9 cellular contexts compared by ENCODE assay signal in genomic region chr19:1072371-1073015, GRCh38. TPM values are rescaled to one million over a fixed set of nuclear protein-coding genes. Genes with fewer than 3 reads are reported as not detected.
DNase-seq lines count a peak whose midpoint lies in the region; ATAC-seq, FAIRE-seq and TF ChIP-seq lines count a peak whose summit lies in the region.
"Had no signal": no experiment of that assay in that cellular context is flagged by ENCODE, and none has a peak within 500 bp of the region (broad histone marks: within the 10 kb centered on the region; RNA-seq: fewer than 3 reads in every experiment).

No MANE protein-coding gene starts in this region.

- BruUV-seq in HepG2 (replicated peaks; lab: Mats Ljungman, UMichigan) (no TSS peak), Calu3 (replicated peaks; lab: Mats Ljungman, UMichigan) (no TSS peak)

- no peak overlapping the region for H2AFZ ChIP-seq in HepG2 (ENCODE audit: low read length)

- H3K79me2 ChIP-seq in HepG2 (ENCODE audit: insufficient read depth, low read length) = no peaks in the 10 kb centered on the region

- no peak overlapping the region for H3K4me2 ChIP-seq in HepG2 (ENCODE audit: low read depth, low read length)

- peaks cover 3% of the 10 kb centered on the region; the same call in 1 of the 2 replicates for H4K20me1 ChIP-seq in HepG2 (ENCODE audit: insufficient read depth, low read length)

- POLR2A ChIA-PET in HepG2 (lab: Yijun Ruan, JAX) = no interaction called here

- H3K9me3 ChIP-seq in HepG2 (ENCODE audit: low read length) (no peaks in the 10 kb centered on the region), right lobe of liver (no peaks in the 10 kb centered on the region)

- 80% methylated on average over 9 of the region's 11 CpGs for WGBS in HepG2 (ENCODE audit: low lambda C conversion rate)
- 77% methylated on average over 6 of the region's 11 CpGs for WGBS in right lobe of liver (ENCODE audit: insufficient coverage, low coverage, low lambda C conversion rate, missing lambda C conversion rate)

- H3K4me3 Mint-ChIP-seq in type B pancreatic cell (peak overlapping the region; percentile 69), Calu3 (ENCODE audit: low read depth, unreplicated experiment) (no peak overlapping the region)

- H3K27me3 ChIP-seq in HepG2 (ENCODE audit: control insufficient read depth in 1 of 2, insufficient read depth in 2 of 2, low read length in 2 of 2) (no peaks in the 10 kb centered on the region), right lobe of liver (peaks cover 0 to 19% of the 10 kb centered on the region in 2 donors)

- TF ChIP-seq CTCF in HepG2 (CRISPR knock-in tag; IDR thresholded peaks at IDR 0.05) (no peak), right lobe of liver (IDR thresholded peaks at IDR 0.05) (no peak), type B pancreatic cell (conservative IDR thresholded peaks at IDR 0.05) (no peak), Calu3 (IDR thresholded peaks at IDR 0.05; ENCODE audit: unreplicated experiment) (no peak)

- FAIRE-seq in HepG2 (lab: Jason Lieb, UNC) = no peak
- FAIRE-seq: kidney had no signal

- H3K9ac ChIP-seq in HepG2 (ENCODE audit: insufficient read depth, low read depth, low read length) = no peak overlapping the region

- no peak for TF ChIP-seq POLR2A in HepG2 (IDR thresholded peaks at IDR 0.05; ENCODE audit: insufficient read depth in 1 of 2, low read depth in 2 of 2, low read length in 2 of 2)
- no peak for TF ChIP-seq POLR2A in right lobe of liver (IDR thresholded peaks at IDR 0.05)

- TF ChIP-seq RAD21 in HepG2 (CRISPR knock-in tag; IDR thresholded peaks at IDR 0.05) = no peak

- H3K27ac ChIP-seq in HepG2 (ENCODE audit: extremely low read length, insufficient read depth, low read length) (no peak overlapping the region), right lobe of liver (no peak overlapping the region)

- DNase-seq in HepG2 (ENCODE audit: low spot score) (no peak), right lobe of liver (no peak), type B pancreatic cell (ENCODE audit: extremely low spot score, unreplicated experiment) (no peak), Calu3 (no peak)
- DNase-seq: caudate nucleus; kidney; NCI-H187; nucleus accumbens; stimulated activated CD4-positive, alpha-beta T cell treated with anti-CD3 and anti-CD28 coated beads, Interleukin-1b, Interleukin-23, amount 100 ng/mL, for 48 hours had no signal

- intact Hi-C loops in HepG2 (cut with micrococcal nuclease; ENCODE audit: unreplicated experiment) = no loop called here
- intact Hi-C loops in right lobe of liver (cut with DNase I) = no loop called here
- intact Hi-C loops in Calu3 (cut with micrococcal nuclease; ENCODE audit: unreplicated experiment) = no loop called here

- no peaks in the 10 kb centered on the region; a peak in 1 of 5 replicates for H3K36me3 ChIP-seq in HepG2 (replicated peaks in 1 of 2; ENCODE audit: control insufficient read depth in 1 of 2, insufficient read depth in 2 of 2, low read length in 2 of 2)
- no peaks in the 10 kb centered on the region for H3K36me3 ChIP-seq in right lobe of liver

- ATAC-seq in HepG2 (no peak), right lobe of liver (no peak)

- H3K9me3 Mint-ChIP-seq in type B pancreatic cell (no peaks in the 10 kb centered on the region), Calu3 (ENCODE audit: low read depth, unreplicated experiment) (no peaks in the 10 kb centered on the region)

- TF ChIP-seq EP300 in HepG2 (IDR thresholded peaks at IDR 0.05; ENCODE audit: low read depth in 2 of 2, low read length in 2 of 2) (no peak), HepG2 (CRISPR knock-in tag; IDR thresholded peaks at IDR 0.05; ENCODE audit: borderline replicate concordance) (no peak)

- H3K4me1 Mint-ChIP-seq in type B pancreatic cell (ENCODE audit: unreplicated experiment) (peaks cover 5% of the 10 kb centered on the region), Calu3 (ENCODE audit: low read depth, unreplicated experiment) (no peaks in the 10 kb centered on the region)

- peaks cover 37% of the 10 kb centered on the region for H3K4me1 ChIP-seq in HepG2 (ENCODE audit: insufficient read depth, low read length)
- H3K4me1 ChIP-seq in right lobe of liver = peaks cover 0 to 15% (median 3%) of the 10 kb centered on the region in 4 donors

- CTCF ChIA-PET in HepG2 (lab: Yijun Ruan, JAX; ENCODE audit: low intra/inter-chr PET ratio, low total read pairs) (no interaction called here), Calu3 (lab: Charles Lee) (no interaction called here)

- H3K27me3 Mint-ChIP-seq in type B pancreatic cell = peaks cover 49% of the 10 kb centered on the region
- no peaks in the 10 kb centered on the region for H3K27me3 Mint-ChIP-seq in Calu3 (ENCODE audit: unreplicated experiment)

- H3K36me3 Mint-ChIP-seq in type B pancreatic cell = no peaks in the 10 kb centered on the region
- H3K36me3 Mint-ChIP-seq in Calu3 (ENCODE audit: insufficient read depth, unreplicated experiment) = peaks cover 6% of the 10 kb centered on the region

- in situ Hi-C loops in HepG2 (cut with HindIII; ENCODE audit: extremely low pct_ligation_motif_present, low pct_unique_long_range_greater_than_20kb) = no loop called here

- H3K27ac Mint-ChIP-seq in type B pancreatic cell = no peak overlapping the region
- H3K27ac Mint-ChIP-seq in Calu3 (ENCODE audit: unreplicated experiment) = no peak overlapping the region

- H3K4me3 ChIP-seq in HepG2 (replicated peaks in 1 of 3; ENCODE audit: insufficient read depth in 1 of 3, low read depth in 2 of 3, low read length in 3 of 3) (no peak overlapping the region), right lobe of liver (no peak overlapping the region)

RNA-seq across cellular contexts. Expression of gene ARHGAP45, which starts 5.5 kb away (rescaled TPM):
- total RNA-seq in HepG2 (2016; rRNA removed; fragmentation: Illumina TruSeq; extraction: Trizol) (0.48 and 0.84 TPM in 2 replicates), right lobe of liver (1 to 10 TPM; 4.2 to 10.0 (median 7.3) TPM), type B pancreatic cell (ENCODE audit: low replicate concordance) (2.6 and 4.5 TPM in 2 replicates), Calu3 (2022) (10.4 and 12.0 TPM in 2 replicates)
- 0.35 and 0.51 TPM in 2 replicates for total RNA-seq in HepG2 (2016; cell fraction: cytosol; rRNA removed; fragmentation: Illumina TruSeq; extraction: Trizol; ENCODE audit: low read depth)
- total RNA-seq in HepG2 (2016; cell fraction: insoluble cytoplasmic fraction; rRNA removed; fragmentation: Illumina TruSeq; extraction: Trizol) = 0.16 and 0.50 TPM in 2 replicates
- total RNA-seq in HepG2 (2016; cell fraction: membrane; rRNA removed; fragmentation: Illumina TruSeq; extraction: Trizol) = 0.38 and 0.40 TPM in 2 replicates
- total RNA-seq in HepG2 (2016; cell fraction: nucleus; rRNA removed; fragmentation: Illumina TruSeq; extraction: Trizol) = 0.28 and 0.63 TPM in 2 replicates
- polyA plus RNA-seq in HepG2 (2011; rRNA removed) = 32.0 and 40.3 TPM in 2 replicates
- 17.7 and 31.9 TPM in 2 replicates for polyA plus RNA-seq in HepG2 (2011; cell fraction: cytosol; rRNA removed)
- polyA plus RNA-seq in HepG2 (2011; cell fraction: nucleus; rRNA removed) = 222 and 325 TPM in 2 replicates
- polyA plus RNA-seq in HepG2 (2012) = 21.8 and 23.4 TPM in 2 replicates
- not detected in 2 replicates for polyA plus RNA-seq in HepG2 (2016; cell fraction: cytosol; fragmentation: Illumina TruSeq; extraction: Trizol; ENCODE audit: low read depth)
- 0.41 and 0.69 TPM in 2 replicates for polyA plus RNA-seq in HepG2 (2016; cell fraction: insoluble cytoplasmic fraction; fragmentation: Illumina TruSeq; extraction: Trizol; ENCODE audit: low read depth)
- not detected in 2 replicates for polyA plus RNA-seq in HepG2 (2016; cell fraction: membrane; fragmentation: Illumina TruSeq; extraction: Trizol; ENCODE audit: low read depth)
- 1.5 TPM in 2 replicates for polyA plus RNA-seq in HepG2 (2016; cell fraction: nucleus; fragmentation: Illumina TruSeq; extraction: Trizol; ENCODE audit: insufficient read depth, low read depth)
- 18.3 and 37.9 TPM in 2 replicates for polyA minus RNA-seq in HepG2 (2011; rRNA and poly(A)+ RNA removed; ENCODE audit: low replicate concordance)
- 19.3 and 20.1 TPM in 2 replicates for polyA minus RNA-seq in HepG2 (2011; cell fraction: cytosol; rRNA and poly(A)+ RNA removed)
- polyA minus RNA-seq in HepG2 (2011; cell fraction: nucleus; rRNA and poly(A)+ RNA removed) = 25.0 and 29.0 TPM in 2 replicates

RNA-seq across cellular contexts. Expression of gene POLR2E, which starts 22.7 kb away (rescaled TPM):
- total RNA-seq in HepG2 (2016; rRNA removed; fragmentation: Illumina TruSeq; extraction: Trizol) (140 TPM in 2 replicates), right lobe of liver (100 to 1,000 TPM; 112 to 256 (median 131) TPM), type B pancreatic cell (ENCODE audit: low replicate concordance) (171 and 181 TPM in 2 replicates), Calu3 (2022) (141 and 144 TPM in 2 replicates)
- total RNA-seq in HepG2 (2016; cell fraction: cytosol; rRNA removed; fragmentation: Illumina TruSeq; extraction: Trizol; ENCODE audit: low read depth) = 43.4 and 44.8 TPM in 2 replicates
- total RNA-seq in HepG2 (2016; cell fraction: insoluble cytoplasmic fraction; rRNA removed; fragmentation: Illumina TruSeq; extraction: Trizol) = 135 and 141 TPM in 2 replicates
- total RNA-seq in HepG2 (2016; cell fraction: membrane; rRNA removed; fragmentation: Illumina TruSeq; extraction: Trizol) = 89.0 and 92.5 TPM in 2 replicates
- 54.0 and 55.3 TPM in 2 replicates for total RNA-seq in HepG2 (2016; cell fraction: nucleus; rRNA removed; fragmentation: Illumina TruSeq; extraction: Trizol)
- polyA plus RNA-seq in HepG2 (2011; rRNA removed) = 272 and 305 TPM in 2 replicates
- 222 and 337 TPM in 2 replicates for polyA plus RNA-seq in HepG2 (2011; cell fraction: cytosol; rRNA removed)
- polyA plus RNA-seq in HepG2 (2011; cell fraction: nucleus; rRNA removed) = 150 and 188 TPM in 2 replicates
- 201 and 222 TPM in 2 replicates for polyA plus RNA-seq in HepG2 (2012)
- polyA plus RNA-seq in HepG2 (2016; cell fraction: cytosol; fragmentation: Illumina TruSeq; extraction: Trizol; ENCODE audit: low read depth) = 94.9 and 102 TPM in 2 replicates
- 246 and 282 TPM in 2 replicates for polyA plus RNA-seq in HepG2 (2016; cell fraction: insoluble cytoplasmic fraction; fragmentation: Illumina TruSeq; extraction: Trizol; ENCODE audit: low read depth)
- polyA plus RNA-seq in HepG2 (2016; cell fraction: membrane; fragmentation: Illumina TruSeq; extraction: Trizol; ENCODE audit: low read depth) = 145 and 159 TPM in 2 replicates
- 179 TPM in 2 replicates for polyA plus RNA-seq in HepG2 (2016; cell fraction: nucleus; fragmentation: Illumina TruSeq; extraction: Trizol; ENCODE audit: insufficient read depth, low read depth)
- polyA minus RNA-seq in HepG2 (2011; rRNA and poly(A)+ RNA removed; ENCODE audit: low replicate concordance) = 343 and 389 TPM in 2 replicates
- 104 and 129 TPM in 2 replicates for polyA minus RNA-seq in HepG2 (2011; cell fraction: cytosol; rRNA and poly(A)+ RNA removed)
- 39.5 and 42.0 TPM in 2 replicates for polyA minus RNA-seq in HepG2 (2011; cell fraction: nucleus; rRNA and poly(A)+ RNA removed)

RNA-seq across cellular contexts. Expression of gene GPX4, which starts 31.3 kb away (rescaled TPM):
- total RNA-seq in HepG2 (2016; rRNA removed; fragmentation: Illumina TruSeq; extraction: Trizol) (426 and 535 TPM in 2 replicates), right lobe of liver (100 to 1,000 TPM; 204 to 389 (median 212) TPM), type B pancreatic cell (ENCODE audit: low replicate concordance) (174 and 204 TPM in 2 replicates), Calu3 (2022) (246 and 251 TPM in 2 replicates)
- 2,785 and 3,522 TPM in 2 replicates for total RNA-seq in HepG2 (2016; cell fraction: cytosol; rRNA removed; fragmentation: Illumina TruSeq; extraction: Trizol; ENCODE audit: low read depth)
- total RNA-seq in HepG2 (2016; cell fraction: insoluble cytoplasmic fraction; rRNA removed; fragmentation: Illumina TruSeq; extraction: Trizol) = 340 and 561 TPM in 2 replicates
- total RNA-seq in HepG2 (2016; cell fraction: membrane; rRNA removed; fragmentation: Illumina TruSeq; extraction: Trizol) = 1,902 and 2,313 TPM in 2 replicates
- total RNA-seq in HepG2 (2016; cell fraction: nucleus; rRNA removed; fragmentation: Illumina TruSeq; extraction: Trizol) = 168 and 177 TPM in 2 replicates
- polyA plus RNA-seq in HepG2 (2011; rRNA removed) = 613 and 728 TPM in 2 replicates
- polyA plus RNA-seq in HepG2 (2011; cell fraction: cytosol; rRNA removed) = 837 and 1,257 TPM in 2 replicates
- 557 and 562 TPM in 2 replicates for polyA plus RNA-seq in HepG2 (2011; cell fraction: nucleus; rRNA removed)
- polyA plus RNA-seq in HepG2 (2012) = 539 and 705 TPM in 2 replicates
- polyA plus RNA-seq in HepG2 (2016; cell fraction: cytosol; fragmentation: Illumina TruSeq; extraction: Trizol; ENCODE audit: low read depth) = 3,701 and 4,930 TPM in 2 replicates
- 454 and 583 TPM in 2 replicates for polyA plus RNA-seq in HepG2 (2016; cell fraction: insoluble cytoplasmic fraction; fragmentation: Illumina TruSeq; extraction: Trizol; ENCODE audit: low read depth)
- polyA plus RNA-seq in HepG2 (2016; cell fraction: membrane; fragmentation: Illumina TruSeq; extraction: Trizol; ENCODE audit: low read depth) = 2,313 and 2,706 TPM in 2 replicates
- 387 and 420 TPM in 2 replicates for polyA plus RNA-seq in HepG2 (2016; cell fraction: nucleus; fragmentation: Illumina TruSeq; extraction: Trizol; ENCODE audit: insufficient read depth, low read depth)
- polyA minus RNA-seq in HepG2 (2011; rRNA and poly(A)+ RNA removed; ENCODE audit: low replicate concordance) = 195 and 435 TPM in 2 replicates
- polyA minus RNA-seq in HepG2 (2011; cell fraction: cytosol; rRNA and poly(A)+ RNA removed) = 211 and 241 TPM in 2 replicates
- polyA minus RNA-seq in HepG2 (2011; cell fraction: nucleus; rRNA and poly(A)+ RNA removed) = 51.6 and 73.4 TPM in 2 replicates

RNA-seq across cellular contexts. Expression of gene ABCA7, which starts 32.6 kb away (rescaled TPM):
- total RNA-seq in HepG2 (2016; rRNA removed; fragmentation: Illumina TruSeq; extraction: Trizol) (1.3 and 4.4 TPM in 2 replicates), right lobe of liver (10 to 100 TPM in 3 of 6 experiments, 1 to 10 TPM in 3; 4.8 to 14.6 (median 9.1) TPM), type B pancreatic cell (ENCODE audit: low replicate concordance) (23.9 and 26.1 TPM in 2 replicates), Calu3 (2022) (22.7 and 24.3 TPM in 2 replicates)
- total RNA-seq in HepG2 (2016; cell fraction: cytosol; rRNA removed; fragmentation: Illumina TruSeq; extraction: Trizol; ENCODE audit: low read depth) = 3.4 and 3.5 TPM in 2 replicates
- total RNA-seq in HepG2 (2016; cell fraction: insoluble cytoplasmic fraction; rRNA removed; fragmentation: Illumina TruSeq; extraction: Trizol) = 2.5 and 6.4 TPM in 2 replicates
- 1.7 and 2.0 TPM in 2 replicates for total RNA-seq in HepG2 (2016; cell fraction: membrane; rRNA removed; fragmentation: Illumina TruSeq; extraction: Trizol)
- 7.8 and 9.7 TPM in 2 replicates for total RNA-seq in HepG2 (2016; cell fraction: nucleus; rRNA removed; fragmentation: Illumina TruSeq; extraction: Trizol)
- polyA plus RNA-seq in HepG2 (2011; rRNA removed) = 32.4 and 41.2 TPM in 2 replicates
- 27.7 and 35.9 TPM in 2 replicates for polyA plus RNA-seq in HepG2 (2011; cell fraction: cytosol; rRNA removed)
- polyA plus RNA-seq in HepG2 (2011; cell fraction: nucleus; rRNA removed) = 316 and 410 TPM in 2 replicates
- polyA plus RNA-seq in HepG2 (2012) = 29.1 and 29.7 TPM in 2 replicates
- polyA plus RNA-seq in HepG2 (2016; cell fraction: cytosol; fragmentation: Illumina TruSeq; extraction: Trizol; ENCODE audit: low read depth) = 0.23 and 0.72 TPM in 2 replicates
- polyA plus RNA-seq in HepG2 (2016; cell fraction: insoluble cytoplasmic fraction; fragmentation: Illumina TruSeq; extraction: Trizol; ENCODE audit: low read depth) = 1.6 and 2.2 TPM in 2 replicates
- 0.54 and 0.71 TPM in 2 replicates for polyA plus RNA-seq in HepG2 (2016; cell fraction: membrane; fragmentation: Illumina TruSeq; extraction: Trizol; ENCODE audit: low read depth)
- 25.9 and 28.7 TPM in 2 replicates for polyA plus RNA-seq in HepG2 (2016; cell fraction: nucleus; fragmentation: Illumina TruSeq; extraction: Trizol; ENCODE audit: insufficient read depth, low read depth)
- polyA minus RNA-seq in HepG2 (2011; rRNA and poly(A)+ RNA removed; ENCODE audit: low replicate concordance) = 20.1 and 68.5 TPM in 2 replicates
- polyA minus RNA-seq in HepG2 (2011; cell fraction: cytosol; rRNA and poly(A)+ RNA removed) = 20.8 and 23.1 TPM in 2 replicates
- polyA minus RNA-seq in HepG2 (2011; cell fraction: nucleus; rRNA and poly(A)+ RNA removed) = 41.6 and 44.5 TPM in 2 replicates

RNA-seq across cellular contexts. Expression of gene CNN2, which starts 46.1 kb away (rescaled TPM):
- total RNA-seq in HepG2 (2016; rRNA removed; fragmentation: Illumina TruSeq; extraction: Trizol) = 70.0 and 84.5 TPM in 2 replicates
- total RNA-seq in HepG2 (2016; cell fraction: cytosol; rRNA removed; fragmentation: Illumina TruSeq; extraction: Trizol; ENCODE audit: low read depth) = 29.8 and 31.9 TPM in 2 replicates
- 66.1 and 74.6 TPM in 2 replicates for total RNA-seq in HepG2 (2016; cell fraction: insoluble cytoplasmic fraction; rRNA removed; fragmentation: Illumina TruSeq; extraction: Trizol)
- total RNA-seq in HepG2 (2016; cell fraction: membrane; rRNA removed; fragmentation: Illumina TruSeq; extraction: Trizol) = 70.9 and 77.3 TPM in 2 replicates
- 37.1 and 39.3 TPM in 2 replicates for total RNA-seq in HepG2 (2016; cell fraction: nucleus; rRNA removed; fragmentation: Illumina TruSeq; extraction: Trizol)
- 58.1 and 63.6 TPM in 2 replicates for polyA plus RNA-seq in HepG2 (2011; rRNA removed)
- polyA plus RNA-seq in HepG2 (2011; cell fraction: cytosol; rRNA removed) = 71.9 and 76.4 TPM in 2 replicates
- polyA plus RNA-seq in HepG2 (2011; cell fraction: nucleus; rRNA removed) = 59.2 and 73.6 TPM in 2 replicates
- polyA plus RNA-seq in HepG2 (2012) = 37.6 and 46.6 TPM in 2 replicates
- polyA plus RNA-seq in HepG2 (2016; cell fraction: cytosol; fragmentation: Illumina TruSeq; extraction: Trizol; ENCODE audit: low read depth) = 36.8 and 41.0 TPM in 2 replicates
- 82.0 and 114 TPM in 2 replicates for polyA plus RNA-seq in HepG2 (2016; cell fraction: insoluble cytoplasmic fraction; fragmentation: Illumina TruSeq; extraction: Trizol; ENCODE audit: low read depth)
- polyA plus RNA-seq in HepG2 (2016; cell fraction: membrane; fragmentation: Illumina TruSeq; extraction: Trizol; ENCODE audit: low read depth) = 75.2 and 79.7 TPM in 2 replicates
- 90.2 and 93.1 TPM in 2 replicates for polyA plus RNA-seq in HepG2 (2016; cell fraction: nucleus; fragmentation: Illumina TruSeq; extraction: Trizol; ENCODE audit: insufficient read depth, low read depth)
- 84.2 and 138 TPM in 2 replicates for polyA minus RNA-seq in HepG2 (2011; rRNA and poly(A)+ RNA removed; ENCODE audit: low replicate concordance)
- 122 and 138 TPM in 2 replicates for polyA minus RNA-seq in HepG2 (2011; cell fraction: cytosol; rRNA and poly(A)+ RNA removed)
- 21.5 and 28.6 TPM in 2 replicates for polyA minus RNA-seq in HepG2 (2011; cell fraction: nucleus; rRNA and poly(A)+ RNA removed)
- total RNA-seq in right lobe of liver = 10 to 100 TPM; 16.4 to 53.8 (median 22.2) TPM
- 276 and 279 TPM in 2 replicates for total RNA-seq in type B pancreatic cell (ENCODE audit: low replicate concordance)
- 135 and 151 TPM in 2 replicates for total RNA-seq in Calu3 (2022)
